ENCODE assay signal across 18 cellular contexts in genomic region chr7:112362053-112362650, GRCh38.
A peak's percentile ranks its signal among the peaks of the same experiment; 100 is the strongest.
DNase-seq lines count a peak whose midpoint lies in the region; ATAC-seq, FAIRE-seq and TF ChIP-seq lines count a peak whose summit lies in the region.
"Had no signal": no experiment of that assay in that cellular context is flagged by ENCODE, and none has a peak within 500 bp of the region (broad histone marks: within the 10 kb centered on the region; RNA-seq: fewer than 3 reads in every experiment).

No MANE protein-coding gene starts in this region.

- TF ChIP-seq CTCF in K562 (IDR thresholded peaks at IDR 0.05 in 2 of 3, conservative IDR thresholded peaks at IDR 0.05 in 1 of 3; ENCODE audit: insufficient read depth in 2 of 3, low read depth in 1 of 3, low read length in 3 of 3): no peak
- TF ChIP-seq CTCF in nephron progenitor cell (IDR thresholded peaks at IDR 0.05): no peak
- TF ChIP-seq CTCF in natural killer cell (IDR thresholded peaks at IDR 0.05): no peak

- H3K27ac ChIP-seq in K562 (ENCODE audit: extremely low read depth, low read depth, low read length): no peak overlapping the region
- H3K27ac ChIP-seq: GM23248 had no signal

- no TSS peak for BruUV-seq in K562 (replicated peaks; lab: Mats Ljungman, UMichigan)

- in situ Hi-C loops in K562 (cut with MboI): no loop called here

- no peak for TF ChIP-seq EP300 in K562 (IDR thresholded peaks at IDR 0.05; ENCODE audit: low read length)

- H4K20me1 ChIP-seq in K562 (replicated peaks; ENCODE audit: control insufficient read depth, insufficient read depth, low read length): no peaks in the 10 kb centered on the region

- DNase-seq in DMS79 treated with DMSO at 0.1 percent for 48 hours (lab: John Stamatoyannopoulos, UW) (peak; percentile 81), NCI-H1417 treated with DMSO at 0.1 percent for 48 hours (lab: John Stamatoyannopoulos, UW) (peak; percentile 27), K562 (ENCODE audit: extremely low read depth in 1 of 4, low spot score in 3 of 4) (no peak), nephron progenitor cell (no peak), COLO829 (ENCODE audit: low spot score) (no peak), NCI-H2196 (lab: John Stamatoyannopoulos, UW; ENCODE audit: unreplicated experiment) (no peak), natural killer cell (no peak)
- DNase-seq: anterior cingulate cortex; Calu3; cortex of kidney; GF-D8; NCI-H2171; stimulated activated CD4-positive, alpha-beta T cell treated with anti-CD3 and anti-CD28 coated beads, Interleukin-2, amount 100 ng/mL, for 24 hours had no signal

- peaks cover 14 to 30% of the 10 kb centered on the region in 2 experiments; a peak in 4 of 5 replicates for H3K27me3 ChIP-seq in K562 (ENCODE audit: control insufficient read depth in 2 of 2, insufficient read depth in 2 of 2, low read length in 2 of 2)

- H3K4me1 ChIP-seq in K562 (replicated peaks in 1 of 2; ENCODE audit: control insufficient read depth in 2 of 2, insufficient read depth in 2 of 2, low read length in 2 of 2): no peaks in the 10 kb centered on the region

- POLR2A ChIA-PET in K562 (lab: Yijun Ruan, JAX): interaction anchor here (1.1 kb wide), 1 partner anchor 428 kb away, joined by 3 read pairs; the partner anchor contains the start of gene TMEM168

- H3K79me2 ChIP-seq in K562 (ENCODE audit: control insufficient read depth, insufficient read depth, low read length): no peaks in the 10 kb centered on the region

- intact Hi-C loops in K562 (cut with micrococcal nuclease): no loop called here
- intact Hi-C loops in natural killer cell (cut with micrococcal nuclease): no loop called here

- H3K36me3 ChIP-seq in K562 (ENCODE audit: control insufficient read depth, insufficient read depth, low read length): no peaks in the 10 kb centered on the region

- H3K9me3 Mint-ChIP-seq in nephron progenitor cell: peaks cover 13% of the 10 kb centered on the region
- H3K9me3 Mint-ChIP-seq in natural killer cell: no peaks in the 10 kb centered on the region

- no peak overlapping the region for H2AFZ ChIP-seq in K562 (ENCODE audit: low read depth, low read length)
- H2AFZ ChIP-seq: GM23248 had no signal

- no peaks in the 10 kb centered on the region for H3K9me3 ChIP-seq in K562 (replicated peaks; ENCODE audit: control insufficient read depth, insufficient read depth, low read depth, low read length)

- H3K9me1 ChIP-seq in K562 (ENCODE audit: control insufficient read depth, insufficient read depth, low read length): no peaks in the 10 kb centered on the region

- no peak overlapping the region for H3K9ac ChIP-seq in K562 (ENCODE audit: insufficient read depth in 1 of 2, low read depth in 2 of 2, low read length in 2 of 2)
- H3K9ac ChIP-seq: GM23248 had no signal

- 4% methylated on average over 2 of the region's 2 CpGs for WGBS in K562 (ENCODE audit: insufficient coverage, low coverage, missing lambda C conversion rate)

- H3K4me1 Mint-ChIP-seq in nephron progenitor cell (peaks cover 28% of the 10 kb centered on the region), natural killer cell (no peaks in the 10 kb centered on the region)

- CTCF ChIA-PET in K562 (lab: Yijun Ruan, JAX; ENCODE audit: low intra/inter-chr PET ratio): no interaction called here

- H3K4me3 Mint-ChIP-seq in nephron progenitor cell: no peak overlapping the region
- no peak overlapping the region for H3K4me3 Mint-ChIP-seq in natural killer cell

- no peak overlapping the region for H3K4me3 ChIP-seq in K562
- H3K4me3 ChIP-seq: GM23248 had no signal

- no peaks in the 10 kb centered on the region for H3K36me3 Mint-ChIP-seq in nephron progenitor cell (ENCODE audit: low read depth)
- no peaks in the 10 kb centered on the region for H3K36me3 Mint-ChIP-seq in natural killer cell

- no peak for TF ChIP-seq POLR2A in K562 (conservative IDR thresholded peaks at IDR 0.05)

- TF ChIP-seq RAD21 in K562 (CRISPR knock-in tag; conservative IDR thresholded peaks at IDR 0.05 in 1 of 2, IDR thresholded peaks at IDR 0.05 in 1 of 2): no peak

- H3K27ac Mint-ChIP-seq in nephron progenitor cell (peak overlapping the region; percentile 58), natural killer cell (no peak overlapping the region)

- H3K4me2 ChIP-seq in K562 (ENCODE audit: insufficient read depth, low read length): no peak overlapping the region

- FAIRE-seq in K562 (lab: Jason Lieb, UNC): no peak
- FAIRE-seq: GM12892 had no signal

- H3K27me3 Mint-ChIP-seq in nephron progenitor cell (ENCODE audit: low read depth, poor library complexity) (no peaks in the 10 kb centered on the region), natural killer cell (ENCODE audit: low read depth in 2 of 2) (peaks cover 12% of the 10 kb centered on the region in 2 donors)

- no peak for ATAC-seq in K562
- ATAC-seq in HG03280 (IDR thresholded peaks at IDR 0.05; ENCODE audit: unreplicated experiment): no peak
- no peak for ATAC-seq in natural killer cell
- ATAC-seq: activated CD4-positive, CD25-positive, alpha-beta regulatory T cell treated with anti-CD3 and anti-CD28 coated beads, Interleukin-2, amount 50 U/mL, for 24 hours; sciatic nerve had no signal

TF ChIP-seq in K562, 482 proteins besides CTCF, POLR2A, EP300 and RAD21:
- TF ChIP-seq CBFB (CRISPR knock-in tag; IDR thresholded peaks at IDR 0.05) (no peak), NR2F6 (CRISPR knock-in tag; IDR thresholded peaks at IDR 0.05) (no peak), ZNF277 (CRISPR knock-in tag; IDR thresholded peaks at IDR 0.05; ENCODE audit: borderline replicate concordance) (peak; percentile 81; the same call in 1 of the 2 replicates), SOX6 (IDR thresholded peaks at IDR 0.05) (no peak)

Comparison
In these comparisons a context has a peak if more than half of its experiments do, and no peak if none do; other contexts are left out.
1. DNase-seq: peak in DMS79 treated with DMSO at 0.1 percent for 48 hours (single experiment) and NCI-H1417 treated with DMSO at 0.1 percent for 48 hours (single experiment); none in K562 (0 of 4), nephron progenitor cell (single experiment), COLO829 (single experiment), NCI-H2196 (single experiment) and natural killer cell (single experiment).